Comparison of ENCODE assay signal across 23 cellular contexts in genomic region chr2:232798156-232798555, GRCh38. TPM values are rescaled to one million over a fixed set of nuclear protein-coding genes. Genes with fewer than 3 reads are reported as not detected.
"Had no signal": no experiment of that assay in that cellular context is flagged by ENCODE, and none has a peak within 500 bp of the region (broad histone marks: within the 10 kb centered on the region; RNA-seq: fewer than 3 reads in every experiment).

No MANE protein-coding gene starts in this region.

- H3K9me3 Mint-ChIP-seq: effector memory CD8-positive, alpha-beta T cell; natural killer cell treated with Interleukin-12 subunit alpha and Interleukin-12 subunit beta and Interleukin-15 and Interleukin-18, amount 100 ng/mL, for 72 hours had no signal

- ATAC-seq: effector memory CD8-positive, alpha-beta T cell; natural killer cell treated with Interleukin-12 subunit alpha and Interleukin-12 subunit beta and Interleukin-15 and Interleukin-18, amount 100 ng/mL, for 72 hours had no signal

- H3K4me2 ChIP-seq: hepatocyte, neural progenitor cell had no signal

- H2AFZ ChIP-seq: hepatocyte, neural progenitor cell had no signal

- H3K4me1 Mint-ChIP-seq: neural progenitor cell had no signal

- H3K9ac ChIP-seq: neural progenitor cell had no signal

- H3K4me1 ChIP-seq: esophagus muscularis mucosa, right atrium auricular region, sigmoid colon, suprapubic skin, upper lobe of left lung, uterus had no signal

- H3K27ac ChIP-seq: epithelial cell of prostate, esophagus muscularis mucosa, hepatocyte, neural progenitor cell, ovary, right atrium auricular region, skin epidermis, suprapubic skin, thyroid gland, upper lobe of left lung, uterus had no signal

- H3K36me3 ChIP-seq: ovary, uterus had no signal

- DNase-seq: effector memory CD8-positive, alpha-beta T cell; foreskin melanocyte; head of caudate nucleus; nucleus accumbens; ovary; sigmoid colon; stimulated activated CD4-positive, alpha-beta T cell treated with anti-CD3 and anti-CD28 coated beads, Interleukin-12 subunit alpha, Interleukin-12 subunit beta, amount 100 ng/mL, for 4 hours; stimulated activated naive CD4-positive, alpha-beta T cell treated with Interleukin-2 at 50 U/mL for 16 hours; thyroid gland; upper lobe of left lung; uterus had no signal

- H3K27me3 Mint-ChIP-seq: effector memory CD8-positive, alpha-beta T cell; natural killer cell treated with Interleukin-12 subunit alpha and Interleukin-12 subunit beta and Interleukin-15 and Interleukin-18, amount 100 ng/mL, for 72 hours had no signal

- H3K4me3 Mint-ChIP-seq: effector memory CD8-positive, alpha-beta T cell; natural killer cell treated with Interleukin-12 subunit alpha and Interleukin-12 subunit beta and Interleukin-15 and Interleukin-18, amount 100 ng/mL, for 72 hours; neural progenitor cell had no signal

- H3K27ac Mint-ChIP-seq: effector memory CD8-positive, alpha-beta T cell; natural killer cell treated with Interleukin-12 subunit alpha and Interleukin-12 subunit beta and Interleukin-15 and Interleukin-18, amount 100 ng/mL, for 72 hours; neural progenitor cell had no signal

- H3K4me3 ChIP-seq: esophagus muscularis mucosa, hepatocyte, neural progenitor cell, ovary, right atrium auricular region, sigmoid colon, skin epidermis, suprapubic skin, thyroid gland, upper lobe of left lung, uterus had no signal

- H3K9me3 ChIP-seq: ovary, thyroid gland had no signal

- H3K27me3 ChIP-seq: esophagus muscularis mucosa, hepatocyte, neural progenitor cell, ovary, right atrium auricular region, sigmoid colon, suprapubic skin, thyroid gland, upper lobe of left lung, uterus had no signal

RNA-seq across cellular contexts. Expression of gene KCNJ13, which starts 21.8 kb away (rescaled TPM):
- total RNA-seq: esophagus muscularis mucosa; kidney epithelial cell; lung microvascular endothelial cell; mesenteric fat pad; natural killer cell treated with Interleukin-12 subunit alpha and Interleukin-12 subunit beta and Interleukin-15 and Interleukin-18, amount 100 ng/mL, for 72 hours; posterior vena cava; right atrium auricular region; sigmoid colon; upper lobe of left lung; uterus had no signal
- polyA plus RNA-seq: ovary had no signal
